In genomic region chr15:80787238-80787805, GRCh38 we compare ENCODE assay signal across 2 cellular contexts.
TF ChIP-seq lines count a peak whose summit lies in the region.

No MANE protein-coding gene starts in this region.

TF ChIP-seq in IMR-90, 13 proteins besides CTCF, POLR2A, EP300 and RAD21 (continued from another document):
- TF ChIP-seq ELK1 (IDR thresholded peaks at IDR 0.05; ENCODE audit: borderline replicate concordance, low read depth, low read length) = no peak
- TF ChIP-seq MAFK (IDR thresholded peaks at IDR 0.05; ENCODE audit: low read depth, low read length) = no peak
- TF ChIP-seq USF2 (IDR thresholded peaks at IDR 0.05; ENCODE audit: low read depth, low read length) = no peak
- TF ChIP-seq SMC3 (IDR thresholded peaks at IDR 0.05; ENCODE audit: low read depth, low read length) = no peak

TF ChIP-seq in HEK293T, 16 proteins besides CTCF, POLR2A, EP300 and RAD21 (continued from another document):
- no peak for TF ChIP-seq PKNOX1 (IDR thresholded peaks at IDR 0.05)
